Comparison of ENCODE assay signal across 22 cellular contexts in the genomic region with DNA sequence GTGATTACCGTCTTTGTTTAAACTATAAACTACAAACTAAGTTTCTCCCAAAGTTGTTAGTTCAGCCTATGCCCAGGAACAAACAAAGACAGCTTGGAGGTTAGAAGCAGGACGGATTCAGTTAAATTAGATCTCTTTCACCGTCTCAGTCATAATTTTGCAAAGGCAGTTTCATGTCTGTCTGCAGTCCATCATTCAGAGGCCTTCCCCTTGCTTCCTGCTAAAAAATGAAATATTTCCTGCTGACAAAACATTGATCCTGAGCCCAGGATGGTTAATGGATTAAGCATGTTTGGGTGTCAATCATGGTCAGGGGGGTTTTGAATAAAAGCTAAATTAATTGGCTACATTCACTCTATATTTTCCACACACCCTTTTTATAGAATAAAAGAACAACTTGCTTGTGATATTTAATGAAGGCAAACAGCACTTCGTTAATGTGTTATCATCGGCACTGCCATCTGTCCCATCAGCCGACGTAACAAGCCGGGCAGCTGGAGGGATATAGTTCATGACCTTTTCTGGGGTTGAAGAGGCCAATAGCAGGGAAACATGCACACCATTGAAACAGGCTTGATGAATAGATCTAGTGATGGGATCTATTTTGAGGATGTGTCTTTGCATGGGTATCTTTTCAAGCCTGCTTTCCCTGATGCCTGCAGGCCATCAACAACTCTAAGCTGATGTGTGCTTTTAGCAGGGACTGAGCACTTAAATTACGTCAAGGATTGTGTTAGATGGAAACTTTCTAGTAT.
"Had no signal": no experiment of that assay in that cellular context is flagged by ENCODE, and none has a peak within 500 bp of the region (broad histone marks: within the 10 kb centered on the region; RNA-seq: fewer than 3 reads in every experiment).

No MANE protein-coding gene starts in this region.

- H3K27me3 Mint-ChIP-seq: activated B cell treated with CpG ODN at 0.5 μM for 24 hours; activated CD4-positive, alpha-beta memory T cell treated with anti-CD3 and anti-CD28 coated beads, Interleukin-2, amount 10 ng/mL, durations not matched to agents 7 days and 5 days; activated CD4-positive, alpha-beta T cell treated with anti-CD3 and anti-CD28 coated beads, Interleukin-2, amount 10 ng/mL, durations not matched to agents 7 days and 5 days; activated naive CD8-positive, alpha-beta T cell; activated T-helper 17 cell treated with anti-CD3 and anti-CD28 coated beads, Interleukin-2, amount 50 U/mL, for 72 hours; T-cell had no signal

- DNase-seq: activated B cell treated with CpG ODN at 0.5 μM for 24 hours; activated CD4-positive, alpha-beta memory T cell treated with anti-CD3 and anti-CD28 coated beads, Interleukin-2, amount 10 ng/mL, durations not matched to agents 7 days and 5 days; activated CD4-positive, alpha-beta T cell treated with anti-CD3 and anti-CD28 coated beads, Interleukin-2, amount 10 ng/mL, durations not matched to agents 7 days and 5 days; activated gamma-delta T cell; activated naive CD4-positive, alpha-beta T cell treated with anti-CD3 and anti-CD28 coated beads for 36 hours; activated T-cell treated with anti-CD3 and anti-CD28 coated beads for 4 hours; activated T-cell treated with anti-CD3 and anti-CD28 coated beads, Interleukin-2, amount 50 U/mL, for 48 hours; cerebellar nuclear complex; NCI-H1092 treated with DMSO at 0.1 percent for 48 hours; NCI-H1417 treated with DMSO at 0.1 percent for 48 hours; NCI-H187; NCI-H345; NCI-H510A; NCI-H774; NK-92 treated with Interleukin-12 subunit alpha and Interleukin-12 subunit beta, amount 100 ng/mL, for 24 hours; Peyer's patch; SIG-M5; T-cell; T-helper 2 cell; T1000 had no signal

- H3K4me1 Mint-ChIP-seq: activated B cell treated with CpG ODN at 0.5 μM for 24 hours; activated CD4-positive, alpha-beta memory T cell treated with anti-CD3 and anti-CD28 coated beads, Interleukin-2, amount 10 ng/mL, durations not matched to agents 7 days and 5 days; activated CD4-positive, alpha-beta T cell treated with anti-CD3 and anti-CD28 coated beads, Interleukin-2, amount 10 ng/mL, durations not matched to agents 7 days and 5 days; activated T-helper 17 cell treated with anti-CD3 and anti-CD28 coated beads, Interleukin-2, amount 50 U/mL, for 72 hours; T-cell had no signal

- H3K27ac Mint-ChIP-seq: activated B cell treated with CpG ODN at 0.5 μM for 24 hours; activated CD4-positive, alpha-beta memory T cell treated with anti-CD3 and anti-CD28 coated beads, Interleukin-2, amount 10 ng/mL, durations not matched to agents 7 days and 5 days; activated naive CD4-positive, alpha-beta T cell treated with anti-CD3 and anti-CD28 coated beads for 36 hours; activated naive CD8-positive, alpha-beta T cell; activated T-helper 17 cell treated with anti-CD3 and anti-CD28 coated beads, Interleukin-2, amount 50 U/mL, for 72 hours; T-cell had no signal

- H3K36me3 Mint-ChIP-seq: activated naive CD8-positive, alpha-beta T cell; T-cell had no signal

- H3K4me3 Mint-ChIP-seq: activated B cell treated with CpG ODN at 0.5 μM for 24 hours; activated CD4-positive, alpha-beta memory T cell treated with anti-CD3 and anti-CD28 coated beads, Interleukin-2, amount 10 ng/mL, durations not matched to agents 7 days and 5 days; activated CD4-positive, alpha-beta T cell treated with anti-CD3 and anti-CD28 coated beads, Interleukin-2, amount 10 ng/mL, durations not matched to agents 7 days and 5 days; activated naive CD4-positive, alpha-beta T cell treated with anti-CD3 and anti-CD28 coated beads for 36 hours; activated naive CD8-positive, alpha-beta T cell; activated T-helper 17 cell treated with anti-CD3 and anti-CD28 coated beads, Interleukin-2, amount 50 U/mL, for 72 hours; T-cell had no signal
